ENCODE assay signal across 8 cellular contexts in the genomic region with DNA sequence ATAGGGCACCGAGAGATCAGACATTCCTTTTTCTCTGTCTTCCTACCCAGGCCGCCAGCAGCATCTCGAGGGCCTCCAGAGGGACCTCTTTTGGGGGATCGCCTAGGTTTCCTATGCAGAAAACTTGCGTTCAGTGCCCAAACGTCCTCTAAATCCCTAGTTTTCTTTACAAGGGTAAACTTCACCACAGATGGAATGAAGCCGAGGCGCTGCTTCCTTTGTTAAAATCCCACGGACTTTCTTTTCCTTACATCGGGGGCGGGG. TPM values are rescaled to one million over a fixed set of nuclear protein-coding genes. Genes with fewer than 3 reads are reported as not detected.
DNase-seq lines count a peak whose midpoint lies in the region; ATAC-seq and TF ChIP-seq lines count a peak whose summit lies in the region.

No MANE protein-coding gene starts in this region.

- H3F3A ChIP-seq in Loucy (ENCODE audit: low read depth): no peaks in the 10 kb centered on the region

- no peaks in the 10 kb centered on the region for H3K27me3 ChIP-seq in BLaER1 treated with 17β-estradiol and CSF1 and Interleukin-3, amounts not matched to agents 10 nM and 100 nM
- H3K27me3 ChIP-seq in Loucy (ENCODE audit: insufficient read depth, low read length, poor library complexity, severe bottlenecking) (no peaks in the 10 kb centered on the region), dorsolateral prefrontal cortex (no peaks in the 10 kb centered on the region)

- peaks cover 13 to 42% (median 26%) of the 10 kb centered on the region in 10 experiments for H3K4me1 ChIP-seq in BLaER1 treated with 17β-estradiol and CSF1 and Interleukin-3, amounts not matched to agents 10 nM and 100 nM
- H3K4me1 ChIP-seq in Loucy (ENCODE audit: insufficient read depth, low read length, poor library complexity, severe bottlenecking): peaks cover 35% of the 10 kb centered on the region

- H3K27ac Mint-ChIP-seq in natural killer cell treated with Interleukin-12 subunit alpha and Interleukin-12 subunit beta and Interleukin-15 and Interleukin-18, amount 100 ng/mL, for 72 hours: peak overlapping the region; percentile 87 to 94

- peaks cover 37 to 55% (median 51%) of the 10 kb centered on the region in 11 experiments for H4K20me1 ChIP-seq in BLaER1 treated with 17β-estradiol and CSF1 and Interleukin-3, amounts not matched to agents 10 nM and 100 nM
- peaks cover 53% of the 10 kb centered on the region for H4K20me1 ChIP-seq in Loucy (ENCODE audit: insufficient read depth, low read length, poor library complexity, severe bottlenecking)

- TF ChIP-seq CTCF in Loucy (conservative IDR thresholded peaks at IDR 0.05; ENCODE audit: low read length) (no peak), dorsolateral prefrontal cortex (IDR thresholded peaks at IDR 0.05 in 54 of 56, conservative IDR thresholded peaks at IDR 0.05 in 2 of 56; ENCODE audit: low read depth in 1 of 56, partially characterized antibody in 56 of 56) (no peak)

- H3K27ac ChIP-seq in BLaER1 treated with 17β-estradiol and CSF1 and Interleukin-3, amounts not matched to agents 10 nM and 100 nM: peak overlapping the region; percentile 96 to 100 (median 98)
- peak overlapping the region in 56 of 59 donors; percentile 79 to 99 (median 95) for H3K27ac ChIP-seq in dorsolateral prefrontal cortex

- peaks cover 56% of the 10 kb centered on the region for H3K79me2 ChIP-seq in Loucy (ENCODE audit: insufficient read depth, low read length)

- peak overlapping the region; percentile 91 for H3K4me3 Mint-ChIP-seq in natural killer cell treated with Interleukin-12 subunit alpha and Interleukin-12 subunit beta and Interleukin-15 and Interleukin-18, amount 100 ng/mL, for 72 hours

- H3K9ac ChIP-seq in BLaER1 treated with 17β-estradiol and CSF1 and Interleukin-3, amounts not matched to agents 10 nM and 100 nM: peak overlapping the region; percentile 96 to 100 (median 99)
- peak overlapping the region; percentile 93 for H3K9ac ChIP-seq in Loucy (ENCODE audit: low read depth, low read length, poor library complexity, severe bottlenecking)

- H3K9me3 ChIP-seq in BLaER1 treated with 17β-estradiol and CSF1 and Interleukin-3, amounts not matched to agents 10 nM and 100 nM (replicated peaks in 1 of 11): peaks cover 0 to 51% (median 40%) of the 10 kb centered on the region in 11 experiments; a peak in 20 of 22 replicates
- no peaks in the 10 kb centered on the region for H3K9me3 ChIP-seq in Loucy (ENCODE audit: insufficient read depth, low read depth, low read length)

- H3K36me3 Mint-ChIP-seq in natural killer cell treated with Interleukin-12 subunit alpha and Interleukin-12 subunit beta and Interleukin-15 and Interleukin-18, amount 100 ng/mL, for 72 hours: no peaks in the 10 kb centered on the region

- DNase-seq in dorsolateral prefrontal cortex (no peak), SHP77 treated with DMSO at 0.1 percent for 48 hours (lab: John Stamatoyannopoulos, UW) (no peak)
- no peak for DNase-seq in natural killer cell treated with Interleukin-12 subunit alpha and Interleukin-12 subunit beta and Interleukin-15 and Interleukin-18, amount 100 ng/mL, for 72 hours (ENCODE audit: low spot score)
- no peak for DNase-seq in activated CD4-positive, alpha-beta T cell treated with anti-CD3 and anti-CD28 coated beads for 48 hours

- no peak for ATAC-seq in natural killer cell treated with Interleukin-12 subunit alpha and Interleukin-12 subunit beta and Interleukin-15 and Interleukin-18, amount 100 ng/mL, for 72 hours
- ATAC-seq in GM21367 (IDR thresholded peaks at IDR 0.05; ENCODE audit: unreplicated experiment) (no peak), HG03095 (IDR thresholded peaks at IDR 0.05; ENCODE audit: unreplicated experiment) (no peak)

- intact Hi-C loops in dorsolateral prefrontal cortex (cut with DNase I): loop anchor here (2.0 to 5.0 kb wide), 3 partner anchors 71 to 114 kb away; no protein-coding TSS in a partner anchor

- peak overlapping the region; percentile 82 to 98 (median 93) for H3K4me3 ChIP-seq in BLaER1 treated with 17β-estradiol and CSF1 and Interleukin-3, amounts not matched to agents 10 nM and 100 nM
- H3K4me3 ChIP-seq in Loucy (ENCODE audit: low read length, poor library complexity, severe bottlenecking) (peak overlapping the region; percentile 95), dorsolateral prefrontal cortex (peak overlapping the region; percentile 57 to 94 (median 78))

- H3K9me2 ChIP-seq in Loucy (replicated peaks; ENCODE audit: low read depth, low read length): no peaks in the 10 kb centered on the region

- H3K27me3 Mint-ChIP-seq in natural killer cell treated with Interleukin-12 subunit alpha and Interleukin-12 subunit beta and Interleukin-15 and Interleukin-18, amount 100 ng/mL, for 72 hours: no peaks in the 10 kb centered on the region

- no peaks in the 10 kb centered on the region for H3K9me3 Mint-ChIP-seq in natural killer cell treated with Interleukin-12 subunit alpha and Interleukin-12 subunit beta and Interleukin-15 and Interleukin-18, amount 100 ng/mL, for 72 hours

- peak overlapping the region; percentile 78 to 99 (median 92) for H3K4me2 ChIP-seq in BLaER1 treated with 17β-estradiol and CSF1 and Interleukin-3, amounts not matched to agents 10 nM and 100 nM
- H3K4me2 ChIP-seq in Loucy (ENCODE audit: low read depth, low read length, poor library complexity, severe bottlenecking): peak overlapping the region; percentile 98

- H2AFZ ChIP-seq in Loucy (ENCODE audit: low read length): no peak overlapping the region

- H3K36me3 ChIP-seq in BLaER1 treated with 17β-estradiol and CSF1 and Interleukin-3, amounts not matched to agents 10 nM and 100 nM: peaks cover 0 to 37% (median 33%) of the 10 kb centered on the region in 11 experiments; a peak in 19 of 22 replicates
- no peaks in the 10 kb centered on the region for H3K36me3 ChIP-seq in Loucy (ENCODE audit: insufficient read depth, low read length)

- peaks cover 46 to 47% of the 10 kb centered on the region in 2 donors for H3K4me1 Mint-ChIP-seq in natural killer cell treated with Interleukin-12 subunit alpha and Interleukin-12 subunit beta and Interleukin-15 and Interleukin-18, amount 100 ng/mL, for 72 hours (ENCODE audit: low read depth in 2 of 2)

RNA-seq across cellular contexts. Expression of a gene that starts 1.0 kb away (rescaled TPM):
- 100 to 1,000 TPM in 99 of 120 experiments, 10 to 100 TPM in 21; 67.8 to 164 (median 115) TPM for total RNA-seq in dorsolateral prefrontal cortex
- total RNA-seq in natural killer cell treated with Interleukin-12 subunit alpha and Interleukin-12 subunit beta and Interleukin-15 and Interleukin-18, amount 100 ng/mL, for 72 hours: 10 to 100 TPM; 45.4 to 55.8 TPM
